In genomic region chr13:28286263-28286662, GRCh38 we compare ENCODE assay signal across 20 cellular contexts.
DNase-seq lines count a peak whose midpoint lies in the region; ATAC-seq and TF ChIP-seq lines count a peak whose summit lies in the region.
"Had no signal": no experiment of that assay in that cellular context is flagged by ENCODE, and none has a peak within 500 bp of the region (broad histone marks: within the 10 kb centered on the region; RNA-seq: fewer than 3 reads in every experiment).

No MANE protein-coding gene starts in this region.

- WGBS in heart right ventricle, 2 donors, result 96 to 98% methylated on average over 1 of the region's 1 CpG

- no peak overlapping the region for H3K27ac ChIP-seq in heart right ventricle
- H3K27ac ChIP-seq: right atrium auricular region, tibial artery had no signal

- no peak for TF ChIP-seq CTCF in heart right ventricle (IDR thresholded peaks at IDR 0.05)
- TF ChIP-seq CTCF in GM10266 (IDR thresholded peaks at IDR 0.05; ENCODE audit: control insufficient read depth, insufficient read depth, low read depth, missing control alignments), result no peak

- peaks cover 85% of the 10 kb centered on the region for H3K36me3 Mint-ChIP-seq in activated T-cell treated with anti-CD3 and anti-CD28 coated beads, Interleukin-2, amount 50 U/mL, for 24 hours (ENCODE audit: low read depth)
- H3K36me3 Mint-ChIP-seq in stimulated activated effector memory CD8-positive, alpha-beta T cell treated with anti-CD3 and anti-CD28 coated beads, Interleukin-12 subunit alpha, Interleukin-12 subunit beta, amount 100 ng/mL, for 72 hours, result peaks cover 100% of the 10 kb centered on the region

- H3K9me3 Mint-ChIP-seq in activated T-cell treated with anti-CD3 and anti-CD28 coated beads, Interleukin-2, amount 50 U/mL, for 24 hours, result no peaks in the 10 kb centered on the region
- H3K9me3 Mint-ChIP-seq in stimulated activated effector memory CD8-positive, alpha-beta T cell treated with anti-CD3 and anti-CD28 coated beads, Interleukin-12 subunit alpha, Interleukin-12 subunit beta, amount 100 ng/mL, for 72 hours, result no peaks in the 10 kb centered on the region

- peaks cover 0 to 4% (median 0%) of the 10 kb centered on the region in 9 donors for H3K4me1 ChIP-seq in heart right ventricle
- H3K4me1 ChIP-seq: right atrium auricular region, tibial artery had no signal

- no peaks in the 10 kb centered on the region for H3K9me3 ChIP-seq in heart right ventricle
- H3K9me3 ChIP-seq: right atrium auricular region, tibial artery had no signal

- H3K27me3 Mint-ChIP-seq in activated T-cell treated with anti-CD3 and anti-CD28 coated beads, Interleukin-2, amount 50 U/mL, for 24 hours, result no peaks in the 10 kb centered on the region
- H3K27me3 Mint-ChIP-seq: B cell had no signal

- peak overlapping the region; percentile 53 for H3K27ac Mint-ChIP-seq in activated T-cell treated with anti-CD3 and anti-CD28 coated beads, Interleukin-2, amount 50 U/mL, for 24 hours
- H3K27ac Mint-ChIP-seq in stimulated activated effector memory CD8-positive, alpha-beta T cell treated with anti-CD3 and anti-CD28 coated beads, Interleukin-12 subunit alpha, Interleukin-12 subunit beta, amount 100 ng/mL, for 72 hours, result peak overlapping the region; percentile 11
- H3K27ac Mint-ChIP-seq: B cell had no signal

- H3K4me1 Mint-ChIP-seq in activated T-cell treated with anti-CD3 and anti-CD28 coated beads, Interleukin-2, amount 50 U/mL, for 24 hours (ENCODE audit: low read depth), result no peaks in the 10 kb centered on the region
- peaks cover 7% of the 10 kb centered on the region for H3K4me1 Mint-ChIP-seq in stimulated activated effector memory CD8-positive, alpha-beta T cell treated with anti-CD3 and anti-CD28 coated beads, Interleukin-12 subunit alpha, Interleukin-12 subunit beta, amount 100 ng/mL, for 72 hours
- H3K4me1 Mint-ChIP-seq: B cell had no signal

- DNase-seq in activated T-cell treated with anti-CD3 and anti-CD28 coated beads, Interleukin-2, amount 50 U/mL, for 24 hours, result no peak
- DNase-seq in activated T-cell treated with anti-CD3 and anti-CD28 coated beads for 4 hours, result no peak
- DNase-seq in stimulated activated effector memory CD8-positive, alpha-beta T cell treated with anti-CD3 and anti-CD28 coated beads, Interleukin-12 subunit alpha, Interleukin-12 subunit beta, amount 100 ng/mL, for 72 hours (ENCODE audit: low spot score in 2 of 2), result no peak
- no peak for DNase-seq in activated CD4-positive, CD25-positive, alpha-beta regulatory T cell (lab: John Stamatoyannopoulos, UW)
- DNase-seq in heart right ventricle, result no peak
- no peak for DNase-seq in GM10266 (ENCODE audit: extremely low spot score)
- DNase-seq: 8988T; activated CD4-positive, alpha-beta T cell treated with anti-CD3 and anti-CD28 coated beads for 1 hour; activated CD8-positive, alpha-beta memory T cell treated with anti-CD3 and anti-CD28 coated beads, Interleukin-2, amount 50 U/mL, for 4 hours; central memory CD4-positive, alpha-beta T cell; GF-D8; left ventricle myocardium superior; NCI-H1436 treated with DMSO at 0.1 percent for 48 hours; occipital lobe; tibial artery had no signal

- H3K4me3 ChIP-seq in heart right ventricle, result no peak overlapping the region
- H3K4me3 ChIP-seq: right atrium auricular region, tibial artery had no signal

- H3K36me3 ChIP-seq in heart right ventricle, result peaks cover 0 to 95% (median 21%) of the 10 kb centered on the region in 9 donors

- ATAC-seq in GM21529 (IDR thresholded peaks at IDR 0.05; ENCODE audit: unreplicated experiment), result peak; percentile 71
- ATAC-seq in HG03175 (IDR thresholded peaks at IDR 0.05; ENCODE audit: unreplicated experiment), result peak; percentile 52
- no peak for ATAC-seq in stimulated activated effector memory CD8-positive, alpha-beta T cell treated with anti-CD3 and anti-CD28 coated beads, Interleukin-12 subunit alpha, Interleukin-12 subunit beta, amount 100 ng/mL, for 72 hours
- ATAC-seq in heart right ventricle, result no peak
- ATAC-seq: left ventricle myocardium superior, Panc1 had no signal

- H3K4me3 Mint-ChIP-seq in activated T-cell treated with anti-CD3 and anti-CD28 coated beads, Interleukin-2, amount 50 U/mL, for 24 hours, result no peak overlapping the region
- no peak overlapping the region for H3K4me3 Mint-ChIP-seq in stimulated activated effector memory CD8-positive, alpha-beta T cell treated with anti-CD3 and anti-CD28 coated beads, Interleukin-12 subunit alpha, Interleukin-12 subunit beta, amount 100 ng/mL, for 72 hours
- H3K4me3 Mint-ChIP-seq: B cell had no signal

- H3K27me3 ChIP-seq in heart right ventricle, result no peaks in the 10 kb centered on the region
- H3K27me3 ChIP-seq: right atrium auricular region, tibial artery had no signal

- intact Hi-C loops in heart right ventricle (cut with DNase I), result no loop called here

Comparison
In these comparisons a context has a peak if more than half of its experiments do, and no peak if none do; other contexts are left out.
1. ATAC-seq: peak in GM21529 (single experiment) and HG03175 (single experiment); none in stimulated activated effector memory CD8-positive, alpha-beta T cell treated with anti-CD3 and anti-CD28 coated beads, Interleukin-12 subunit alpha, Interleukin-12 subunit beta, amount 100 ng/mL, for 72 hours (single experiment) and heart right ventricle (0 of 8).